In genomic region chr5:176608937-176609723, GRCh38 we compare ENCODE assay signal across 1 cellular context.
TF ChIP-seq lines count a peak whose summit lies in the region.

No MANE protein-coding gene starts in this region.

TF ChIP-seq in K562, 482 proteins besides CTCF, POLR2A, EP300 and RAD21:
- TF ChIP-seq YY1 (IDR thresholded peaks at IDR 0.05; ENCODE audit: borderline replicate concordance in 1 of 3, control insufficient read depth in 1 of 3, extremely low read depth in 1 of 3, insufficient read depth in 3 of 3, insufficient read length in 1 of 3, insufficient replicate concordance in 2 of 3, low read depth in 1 of 3, low read length in 2 of 3) (peak in 2 of 3 experiments; percentile 32 to 51), ZNF740 (CRISPR knock-in tag; IDR thresholded peaks at IDR 0.05) (0 out of 2 replicates have a peak, but pooled peaks have one; percentile 60), ZNF740 (tag; IDR thresholded peaks at IDR 0.05) (no peak), CCNT2 (IDR thresholded peaks at IDR 0.05; ENCODE audit: borderline replicate concordance, extremely low read depth, insufficient read length, low read depth, low read length) (peak; percentile 4), RBM14 (IDR thresholded peaks at IDR 0.05; ENCODE audit: borderline replicate concordance, insufficient read depth, low read depth, low read length) (no peak), ZNF280B (CRISPR knock-in tag; IDR thresholded peaks at IDR 0.05) (no peak), CHD2 (IDR thresholded peaks at IDR 0.05; ENCODE audit: low read depth, low read length) (peak; percentile 27; the same call in 1 of the 2 replicates), E2F6 (IDR thresholded peaks at IDR 0.05; ENCODE audit: borderline replicate concordance in 1 of 2, extremely low read depth in 1 of 2, insufficient read depth in 1 of 2, insufficient read length in 1 of 2, low read depth in 1 of 2, low read length in 1 of 2, poor library complexity in 1 of 2, severe bottlenecking in 1 of 2) (peak; percentile 45 to 81), BRD9 (IDR thresholded peaks at IDR 0.05; ENCODE audit: low read depth, partially characterized antibody) (no peak), CEBPG (CRISPR knock-in tag; IDR thresholded peaks at IDR 0.05) (0 out of 2 replicates have a peak, but pooled peaks have one; percentile 19), CEBPG (tag; conservative IDR thresholded peaks at IDR 0.05 in 1 of 2, IDR thresholded peaks at IDR 0.05 in 1 of 2) (no peak), ZNF511 (CRISPR knock-in tag; IDR thresholded peaks at IDR 0.05) (0 out of 2 replicates have a peak, but pooled peaks have one; percentile 22), ARID4B (CRISPR knock-in tag; IDR thresholded peaks at IDR 0.05) (0 out of 2 replicates have a peak, but pooled peaks have one; percentile 4), MAX (CRISPR knock-in tag; IDR thresholded peaks at IDR 0.05) (0 out of 2 replicates have a peak, but pooled peaks have one; percentile 26), FOXA3 (CRISPR knock-in tag; conservative IDR thresholded peaks at IDR 0.05 in 1 of 2, IDR thresholded peaks at IDR 0.05 in 1 of 2) (peak in 1 of 2 experiments; percentile 50; a peak in 1 of 4 replicates), NR2C1 (IDR thresholded peaks at IDR 0.05) (no peak), NR2C1 (tag; IDR thresholded peaks at IDR 0.05) (no peak), TRIM24 (IDR thresholded peaks at IDR 0.05) (0 out of 4 replicates have a peak, but pooled peaks of 1 of the 2 experiments have one; percentile 18)
